16 cellular contexts compared by ENCODE assay signal in genomic region chr5:52837591-52838001, GRCh38. TPM values are rescaled to one million over a fixed set of nuclear protein-coding genes. Genes with fewer than 3 reads are reported as not detected.
DNase-seq lines count a peak whose midpoint lies in the region; ATAC-seq, FAIRE-seq and TF ChIP-seq lines count a peak whose summit lies in the region.
"Had no signal": no experiment of that assay in that cellular context is flagged by ENCODE, and none has a peak within 500 bp of the region (broad histone marks: within the 10 kb centered on the region; RNA-seq: fewer than 3 reads in every experiment).

No MANE protein-coding gene starts in this region.

- TF ChIP-seq EP300 in sigmoid colon (IDR thresholded peaks at IDR 0.05) = no peak

- peak overlapping the region; percentile 46 for H2AFZ ChIP-seq in astrocyte (ENCODE audit: low read depth, low read length)

- peaks cover 26% of the 10 kb centered on the region for H3K4me1 Mint-ChIP-seq in astrocyte (ENCODE audit: low read depth, unreplicated experiment)
- H3K4me1 Mint-ChIP-seq: natural killer cell had no signal

- no peak overlapping the region for H3K4me3 ChIP-seq in AG10803 (ENCODE audit: low read length)
- no peak overlapping the region for H3K4me3 ChIP-seq in astrocyte (ENCODE audit: insufficient read depth, low read depth, low read length)
- peak overlapping the region in 2 of 4 donors; percentile 8 to 19 for H3K4me3 ChIP-seq in sigmoid colon
- H3K4me3 ChIP-seq: MG63 had no signal

- H3K27me3 ChIP-seq in astrocyte (ENCODE audit: insufficient read depth, low read length) (no peaks in the 10 kb centered on the region), sigmoid colon (no peaks in the 10 kb centered on the region)
- H3K27me3 ChIP-seq: MG63 had no signal

- peaks cover 26% of the 10 kb centered on the region for H3K4me1 ChIP-seq in astrocyte (ENCODE audit: insufficient read depth, low read length)
- peaks cover 0 to 72% (median 62%) of the 10 kb centered on the region in 4 donors for H3K4me1 ChIP-seq in sigmoid colon

- H3K9me3 ChIP-seq in astrocyte (ENCODE audit: insufficient read depth, low read depth, low read length) = no peaks in the 10 kb centered on the region
- no peaks in the 10 kb centered on the region for H3K9me3 ChIP-seq in sigmoid colon
- H3K9me3 ChIP-seq: MG63 had no signal

- TF ChIP-seq CTCF in AG10803 (conservative IDR thresholded peaks at IDR 0.05; ENCODE audit: low read length) (no peak), astrocyte (IDR thresholded peaks at IDR 0.05; ENCODE audit: insufficient read depth, low read depth, low read length) (no peak), sigmoid colon (IDR thresholded peaks at IDR 0.05) (no peak), GM20000 (IDR thresholded peaks at IDR 0.05; ENCODE audit: extremely low read depth, missing control alignments) (no peak)

- H3K36me3 ChIP-seq in astrocyte (ENCODE audit: insufficient read depth, low read length) (no peaks in the 10 kb centered on the region), sigmoid colon (no peaks in the 10 kb centered on the region)
- H3K36me3 ChIP-seq: MG63 had no signal

- H3K9ac ChIP-seq in astrocyte (ENCODE audit: low read length) = peak overlapping the region; percentile 73

- 81 to 83% methylated on average over 2 of the region's 2 CpGs for WGBS in sigmoid colon, 2 donors

- H4K20me1 ChIP-seq in astrocyte (ENCODE audit: insufficient read depth, low read length) = no peaks in the 10 kb centered on the region

- DNase-seq in AG10803 (ENCODE audit: low read depth) = peak; percentile 35
- peak; percentile 51 for DNase-seq in astrocyte (ENCODE audit: low read depth)
- DNase-seq in iris pigment epithelial cell (ENCODE audit: low read depth) = peak; percentile 71
- no peak for DNase-seq in sigmoid colon
- DNase-seq in stimulated activated naive CD4-positive, alpha-beta T cell treated with Interleukin-2 at 50 U/mL for 16 hours (lab: John Stamatoyannopoulos, UW) = no peak
- no peak for DNase-seq in GM20000 (ENCODE audit: low spot score)
- DNase-seq: activated naive CD4-positive, alpha-beta T cell treated with Interleukin-2 at 50 U/mL for 16 hours; cerebellar nuclear complex; DMS79; foreskin melanocyte; islet precursor cell; MG63; natural killer cell; stimulated activated CD4-positive, alpha-beta T cell treated with anti-CD3 and anti-CD28 coated beads, Interleukin-12 subunit alpha, Interleukin-12 subunit beta, amount 100 ng/mL, for 4 hours had no signal

- H3K4me3 Mint-ChIP-seq in astrocyte (ENCODE audit: unreplicated experiment) = no peak overlapping the region
- H3K4me3 Mint-ChIP-seq: natural killer cell had no signal

- TF ChIP-seq POLR2A in sigmoid colon (IDR thresholded peaks at IDR 0.05) = no peak

- H3K27ac Mint-ChIP-seq in astrocyte (ENCODE audit: unreplicated experiment) = peak overlapping the region; percentile 75
- H3K27ac Mint-ChIP-seq: natural killer cell had no signal

- ATAC-seq in GM18868 (IDR thresholded peaks at IDR 0.05; ENCODE audit: unreplicated experiment) (no peak), HG02884 (IDR thresholded peaks at IDR 0.05; ENCODE audit: unreplicated experiment) (no peak)
- ATAC-seq: natural killer cell had no signal

- peak overlapping the region; percentile 78 for H3K27ac ChIP-seq in astrocyte (ENCODE audit: low read depth, low read length)
- peak overlapping the region; percentile 76 to 83 (median 80) for H3K27ac ChIP-seq in sigmoid colon

- FAIRE-seq in astrocyte (lab: Jason Lieb, UNC) = peak; percentile 13

- no peaks in the 10 kb centered on the region for H3K9me3 Mint-ChIP-seq in astrocyte (ENCODE audit: unreplicated experiment)
- H3K9me3 Mint-ChIP-seq: natural killer cell had no signal

- H3K36me3 Mint-ChIP-seq in astrocyte (ENCODE audit: low read depth, unreplicated experiment) = no peaks in the 10 kb centered on the region
- H3K36me3 Mint-ChIP-seq: natural killer cell had no signal

- H3K4me2 ChIP-seq in astrocyte (ENCODE audit: low read length) = peak overlapping the region; percentile 79

- no peaks in the 10 kb centered on the region for H3K27me3 Mint-ChIP-seq in astrocyte (ENCODE audit: low read depth, unreplicated experiment)

- H3K79me2 ChIP-seq in astrocyte (ENCODE audit: insufficient read depth, low read length) = no peaks in the 10 kb centered on the region

- intact Hi-C loops in sigmoid colon (cut with DNase I) = loop anchor here (5.0 kb wide), 1 partner anchor 35 kb away; no protein-coding TSS in a partner anchor

RNA-seq across cellular contexts. Expression of gene ITGA1, which starts 49.9 kb away (rescaled TPM):
- 73.7 and 83.1 TPM in 2 replicates for total RNA-seq in astrocyte
- total RNA-seq in sigmoid colon = 100 to 1,000 TPM; 162 to 511 (median 209) TPM
- 1 to 10 TPM; 1.8 to 8.0 (median 4.4) TPM for polyA plus RNA-seq in sigmoid colon

RNA-seq across cellular contexts. Expression of gene PELO, which starts 49.9 kb away (rescaled TPM):
- 75.2 and 75.8 TPM in 2 replicates for total RNA-seq in astrocyte
- total RNA-seq in sigmoid colon = 10 to 100 TPM; 37.1 to 60.1 (median 44.7) TPM
- polyA plus RNA-seq in sigmoid colon = 1 to 10 TPM; 3.9 to 8.3 (median 7.8) TPM

Comparison
In these comparisons a context has a peak if more than half of its experiments do, and no peak if none do; other contexts are left out.
1. DNase-seq: peak in AG10803 (single experiment), astrocyte (single experiment) and iris pigment epithelial cell (single experiment); none in sigmoid colon (single experiment), stimulated activated naive CD4-positive, alpha-beta T cell treated with Interleukin-2 at 50 U/mL for 16 hours (single experiment) and GM20000 (single experiment).